Comparison of ENCODE assay signal across 22 cellular contexts in genomic region chr11:44519989-44520737, GRCh38. TPM values are rescaled to one million over a fixed set of nuclear protein-coding genes. Genes with fewer than 3 reads are reported as not detected.
DNase-seq lines count a peak whose midpoint lies in the region; ATAC-seq and TF ChIP-seq lines count a peak whose summit lies in the region.
"Had no signal": no experiment of that assay in that cellular context is flagged by ENCODE, and none has a peak within 500 bp of the region (broad histone marks: within the 10 kb centered on the region; RNA-seq: fewer than 3 reads in every experiment).

No MANE protein-coding gene starts in this region.

- H3K36me3 ChIP-seq in BLaER1 treated with 17β-estradiol and CSF1 and Interleukin-3, amounts not matched to agents 10 nM and 100 nM = no peaks in the 10 kb centered on the region
- H3K36me3 ChIP-seq in lung (ENCODE audit: control insufficient read depth in 2 of 2, insufficient read depth in 2 of 2, low read length in 2 of 2) = no peaks in the 10 kb centered on the region

- no peak overlapping the region for H3K27ac ChIP-seq in BLaER1 treated with 17β-estradiol and CSF1 and Interleukin-3, amounts not matched to agents 10 nM and 100 nM
- H3K27ac ChIP-seq in coronary artery = peak overlapping the region in 1 of 2 donors; percentile 55
- no peak overlapping the region for H3K27ac ChIP-seq in lung (ENCODE audit: low read depth in 1 of 2, low read length in 1 of 2)
- H3K27ac ChIP-seq: C4-2B, psoas muscle, RWPE1 had no signal

- ATAC-seq in lung (ENCODE audit: insufficient read depth, low FRiP score) = peak; percentile 21
- ATAC-seq in sciatic nerve = peak; percentile 89
- no peak for ATAC-seq in HG02970 (IDR thresholded peaks at IDR 0.05; ENCODE audit: low FRiP score, unreplicated experiment)
- no peak for ATAC-seq in GM21825 (IDR thresholded peaks at IDR 0.05; ENCODE audit: unreplicated experiment)
- ATAC-seq in SK-N-SH treated with all-trans-retinoic acid at 6 μM for 48 hours = no peak
- ATAC-seq: activated T-cell treated with anti-CD3 and anti-CD28 coated beads, Interleukin-2, amount 50 U/mL, for 72 hours; naive thymus-derived CD8-positive, alpha-beta T cell had no signal

- 48% methylated on average over 43 of the region's 43 CpGs for WGBS in lung, 2 donors

- H3K9ac ChIP-seq in BLaER1 treated with 17β-estradiol and CSF1 and Interleukin-3, amounts not matched to agents 10 nM and 100 nM = no peak overlapping the region

- DNase-seq in coronary artery (ENCODE audit: low spot score) (no peak), lung (ENCODE audit: low spot score) (peak; percentile 33), sciatic nerve (ENCODE audit: low spot score) (peak; percentile 72)
- DNase-seq in activated effector memory CD4-positive, alpha-beta T cell treated with anti-CD3 and anti-CD28 coated beads, Interleukin-2, amount 50 U/mL, for 16 hours = no peak
- DNase-seq: activated CD4-positive, CD25-positive, alpha-beta regulatory T cell treated with anti-CD3 and anti-CD28 coated beads, Interleukin-2, amount 50 U/mL, for 72 hours; activated CD8-positive, alpha-beta memory T cell treated with anti-CD3 and anti-CD28 coated beads for 24 hours; activated T-cell treated with anti-CD3 and anti-CD28 coated beads, Interleukin-2, amount 50 U/mL, for 72 hours; effector CD8-positive, alpha-beta T cell; GDM1; glutamatergic neuron; MM.1S; naive thymus-derived CD8-positive, alpha-beta T cell; NCI-H2171; NCI-H526 treated with DMSO at 0.1 percent for 48 hours; stimulated activated CD4-positive, alpha-beta T cell treated with anti-CD3 and anti-CD28 coated beads, Interleukin-12 subunit alpha, Interleukin-12 subunit beta, amount 100 ng/mL, for 4 hours had no signal

- H3K4me3 ChIP-seq in BLaER1 treated with 17β-estradiol and CSF1 and Interleukin-3, amounts not matched to agents 10 nM and 100 nM = no peak overlapping the region
- H3K4me3 ChIP-seq in coronary artery (peak overlapping the region; percentile 45), lung (no peak overlapping the region)
- H3K4me3 ChIP-seq: psoas muscle had no signal

- peaks cover 0 to 3% (median 0%) of the 10 kb centered on the region in 11 experiments; a peak in 1 of 22 replicates for H4K20me1 ChIP-seq in BLaER1 treated with 17β-estradiol and CSF1 and Interleukin-3, amounts not matched to agents 10 nM and 100 nM

- peaks cover 10 to 26% (median 17%) of the 10 kb centered on the region in 10 experiments for H3K4me1 ChIP-seq in BLaER1 treated with 17β-estradiol and CSF1 and Interleukin-3, amounts not matched to agents 10 nM and 100 nM
- no peaks in the 10 kb centered on the region for H3K4me1 ChIP-seq in lung (ENCODE audit: control insufficient read depth in 2 of 2, insufficient read depth in 2 of 2, low read length in 2 of 2)
- H3K4me1 ChIP-seq: psoas muscle had no signal

- TF ChIP-seq CTCF in coronary artery (IDR thresholded peaks at IDR 0.05) (no peak), lung (IDR thresholded peaks at IDR 0.05; ENCODE audit: control extremely low read depth, extremely low read depth) (no peak)

- H3K9me3 ChIP-seq in BLaER1 treated with 17β-estradiol and CSF1 and Interleukin-3, amounts not matched to agents 10 nM and 100 nM (replicated peaks in 1 of 11) = no peaks in the 10 kb centered on the region
- H3K9me3 ChIP-seq in lung (ENCODE audit: control insufficient read depth in 2 of 2, insufficient read depth in 1 of 2, low read length in 1 of 2) = no peaks in the 10 kb centered on the region
- H3K9me3 ChIP-seq: psoas muscle had no signal

- H3K4me2 ChIP-seq in BLaER1 treated with 17β-estradiol and CSF1 and Interleukin-3, amounts not matched to agents 10 nM and 100 nM = peak overlapping the region in 6 of 11 experiments; percentile 8 to 32 (median 16); a peak in 4 of 22 replicates

- intact Hi-C loops in sciatic nerve (cut with DNase I) = no loop called here

- peaks cover 11 to 26% (median 19%) of the 10 kb centered on the region in 11 experiments; a peak in 20 of 22 replicates for H3K27me3 ChIP-seq in BLaER1 treated with 17β-estradiol and CSF1 and Interleukin-3, amounts not matched to agents 10 nM and 100 nM
- no peaks in the 10 kb centered on the region for H3K27me3 ChIP-seq in lung (ENCODE audit: control insufficient read depth, insufficient read depth)

TF ChIP-seq in SK-N-SH treated with all-trans-retinoic acid at 6 μM for 48 hours, 23 proteins besides CTCF, POLR2A, EP300 and RAD21:
- TF ChIP-seq ZFP30 (CRISPR knock-in tag; IDR thresholded peaks at IDR 0.05) = no peak
- TF ChIP-seq ZNF8 (CRISPR knock-in tag; IDR thresholded peaks at IDR 0.05) = no peak
- no peak for TF ChIP-seq CSRNP3 (CRISPR knock-in tag; IDR thresholded peaks at IDR 0.05)
- TF ChIP-seq ZC3H10 (CRISPR knock-in tag; IDR thresholded peaks at IDR 0.05) = no peak
- no peak for TF ChIP-seq TCF4 (CRISPR knock-in tag; IDR thresholded peaks at IDR 0.05; ENCODE audit: borderline replicate concordance)
- TF ChIP-seq BACH2 (CRISPR knock-in tag; IDR thresholded peaks at IDR 0.05; ENCODE audit: borderline replicate concordance) = no peak
- TF ChIP-seq PATZ1 (CRISPR knock-in tag; IDR thresholded peaks at IDR 0.05; ENCODE audit: borderline replicate concordance) = no peak
- TF ChIP-seq ZNF70 (CRISPR knock-in tag; IDR thresholded peaks at IDR 0.05) = no peak
- no peak for TF ChIP-seq ARNTL (CRISPR knock-in tag; IDR thresholded peaks at IDR 0.05; ENCODE audit: borderline replicate concordance, low read depth)
- TF ChIP-seq ISL1 (CRISPR knock-in tag; IDR thresholded peaks at IDR 0.05) = no peak

RNA-seq across cellular contexts. Expression of gene CD82, which starts 45.3 kb away (rescaled TPM):
- total RNA-seq in lung = 100 to 1,000 TPM in 1 of 2 donors, 10 to 100 TPM in 1; 63.3 to 237 TPM
- 100 to 1,000 TPM; 162 to 218 TPM for polyA plus RNA-seq in lung
- total RNA-seq in sciatic nerve = 127 TPM

Comparison
In these comparisons a context has a peak if more than half of its experiments do, and no peak if none do; other contexts are left out.
1. DNase-seq: peak in lung (single experiment) and sciatic nerve (single experiment); none in coronary artery (single experiment) and activated effector memory CD4-positive, alpha-beta T cell treated with anti-CD3 and anti-CD28 coated beads, Interleukin-2, amount 50 U/mL, for 16 hours (single experiment).
2. ATAC-seq: peak in lung (single experiment) and sciatic nerve (single experiment); none in HG02970 (single experiment), GM21825 (single experiment) and SK-N-SH treated with all-trans-retinoic acid at 6 μM for 48 hours (single experiment).